ENCODE assay signal across 15 cellular contexts in genomic region chr4:8695237-8696219, GRCh38.
DNase-seq lines count a peak whose midpoint lies in the region; ATAC-seq and TF ChIP-seq lines count a peak whose summit lies in the region.
"Had no signal": no experiment of that assay in that cellular context is flagged by ENCODE, and none has a peak within 500 bp of the region (broad histone marks: within the 10 kb centered on the region; RNA-seq: fewer than 3 reads in every experiment).

No MANE protein-coding gene starts in this region.

- peaks cover 0 to 12% (median 3%) of the 10 kb centered on the region in 11 donors for H3K9me3 Mint-ChIP-seq in naive thymus-derived CD4-positive, alpha-beta T cell

- intact Hi-C loops in naive thymus-derived CD4-positive, alpha-beta T cell (cut with micrococcal nuclease), result no loop called here

- H3K27ac ChIP-seq in coronary artery (no peak overlapping the region), upper lobe of left lung (no peak overlapping the region)
- H3K27ac ChIP-seq in naive thymus-derived CD4-positive, alpha-beta T cell (ENCODE audit: low read depth, low read length), result no peak overlapping the region
- H3K27ac ChIP-seq: KMS-11, SJSA1 had no signal

- WGBS in upper lobe of left lung, 2 donors, result 63 to 81% methylated on average over 18 of the region's 18 CpGs

- H3K9me3 ChIP-seq in naive thymus-derived CD4-positive, alpha-beta T cell (ENCODE audit: control insufficient read depth in 2 of 3, low read length in 3 of 3), result no peaks in the 10 kb centered on the region
- H3K9me3 ChIP-seq in upper lobe of left lung, result no peaks in the 10 kb centered on the region
- H3K9me3 ChIP-seq: SJSA1 had no signal

- H3K4me1 Mint-ChIP-seq in naive thymus-derived CD4-positive, alpha-beta T cell, result no peaks in the 10 kb centered on the region
- H3K4me1 Mint-ChIP-seq: CD4-positive, alpha-beta memory T cell had no signal

- H3K27me3 ChIP-seq in naive thymus-derived CD4-positive, alpha-beta T cell (ENCODE audit: control insufficient read depth in 2 of 2, insufficient read depth in 2 of 2, low read length in 2 of 2), result no peaks in the 10 kb centered on the region
- no peaks in the 10 kb centered on the region for H3K27me3 ChIP-seq in upper lobe of left lung
- H3K27me3 ChIP-seq: SJSA1 had no signal

- TF ChIP-seq EP300 in upper lobe of left lung (IDR thresholded peaks at IDR 0.05), result no peak

- peaks cover 0 to 32% (median 6%) of the 10 kb centered on the region in 5 donors for H3K27me3 Mint-ChIP-seq in naive thymus-derived CD4-positive, alpha-beta T cell

- TF ChIP-seq POLR2A in upper lobe of left lung (IDR thresholded peaks at IDR 0.05), result no peak

- peak; percentile 30 for DNase-seq in activated CD8-positive, alpha-beta memory T cell treated with anti-CD3 and anti-CD28 coated beads, Interleukin-2, amount 50 U/mL, for 48 hours
- DNase-seq in activated CD8-positive, alpha-beta memory T cell treated with anti-CD3 and anti-CD28 coated beads for 24 hours, result no peak
- DNase-seq in coronary artery (ENCODE audit: low spot score) (peak; percentile 57), upper lobe of left lung (peak; percentile 18 to 40)
- DNase-seq in naive thymus-derived CD4-positive, alpha-beta T cell, result no peak
- DNase-seq: 8988T; CD4-positive, alpha-beta memory T cell; DMS79; NCI-H1048; NCI-H510A treated with DMSO at 0.1 percent for 48 hours had no signal

- no peaks in the 10 kb centered on the region for H3K36me3 ChIP-seq in naive thymus-derived CD4-positive, alpha-beta T cell (ENCODE audit: control insufficient read depth in 2 of 3, insufficient read depth in 3 of 3, low read length in 3 of 3)
- H3K36me3 ChIP-seq in upper lobe of left lung, result no peaks in the 10 kb centered on the region
- H3K36me3 ChIP-seq: SJSA1 had no signal

- no peak overlapping the region for H3K4me3 Mint-ChIP-seq in naive thymus-derived CD4-positive, alpha-beta T cell
- H3K4me3 Mint-ChIP-seq: CD4-positive, alpha-beta memory T cell had no signal

- no peak overlapping the region for H3K27ac Mint-ChIP-seq in naive thymus-derived CD4-positive, alpha-beta T cell
- H3K27ac Mint-ChIP-seq: CD4-positive, alpha-beta memory T cell had no signal

- CTCF ChIA-PET in naive thymus-derived CD4-positive, alpha-beta T cell (lab: Charles Lee), result no interaction called here

- H3K36me3 Mint-ChIP-seq in naive thymus-derived CD4-positive, alpha-beta T cell, result no peaks in the 10 kb centered on the region
- H3K36me3 Mint-ChIP-seq: CD4-positive, alpha-beta memory T cell had no signal

- no peak for TF ChIP-seq CTCF in coronary artery (IDR thresholded peaks at IDR 0.05)
- no peak for TF ChIP-seq CTCF in upper lobe of left lung (IDR thresholded peaks at IDR 0.05)

- H3K4me3 ChIP-seq in coronary artery, result no peak overlapping the region
- no peak overlapping the region for H3K4me3 ChIP-seq in naive thymus-derived CD4-positive, alpha-beta T cell (ENCODE audit: low read length)
- H3K4me3 ChIP-seq in upper lobe of left lung, result no peak overlapping the region
- H3K4me3 ChIP-seq: SJSA1 had no signal

- no peaks in the 10 kb centered on the region for H3K4me1 ChIP-seq in naive thymus-derived CD4-positive, alpha-beta T cell (ENCODE audit: control insufficient read depth in 2 of 2, insufficient read depth in 2 of 2, low read length in 2 of 2)
- H3K4me1 ChIP-seq in upper lobe of left lung, result no peaks in the 10 kb centered on the region
- H3K4me1 ChIP-seq: SJSA1 had no signal

- peak; percentile 10 for ATAC-seq in naive thymus-derived CD4-positive, alpha-beta T cell
- ATAC-seq in upper lobe of left lung (ENCODE audit: low FRiP score in 2 of 2) (no peak), HG03432 (IDR thresholded peaks at IDR 0.05; ENCODE audit: unreplicated experiment) (no peak), HG03520 (IDR thresholded peaks at IDR 0.05; ENCODE audit: unreplicated experiment) (no peak), HG03039 (IDR thresholded peaks at IDR 0.05; ENCODE audit: unreplicated experiment) (no peak)

- POLR2A ChIA-PET in naive thymus-derived CD4-positive, alpha-beta T cell (lab: Charles Lee), result no interaction called here

Comparison
In these comparisons a context has a peak if more than half of its experiments do, and no peak if none do; other contexts are left out.
1. DNase-seq: peak in activated CD8-positive, alpha-beta memory T cell treated with anti-CD3 and anti-CD28 coated beads, Interleukin-2, amount 50 U/mL, for 48 hours (single experiment), coronary artery (single experiment) and upper lobe of left lung (2 of 2); none in activated CD8-positive, alpha-beta memory T cell treated with anti-CD3 and anti-CD28 coated beads for 24 hours (single experiment) and naive thymus-derived CD4-positive, alpha-beta T cell (0 of 9).